ENCODE assay signal across 9 cellular contexts in genomic region chr6:82017316-82017715, GRCh38.
DNase-seq lines count a peak whose midpoint lies in the region; ATAC-seq and TF ChIP-seq lines count a peak whose summit lies in the region.
"Had no signal": no experiment of that assay in that cellular context is flagged by ENCODE, and none has a peak within 500 bp of the region (broad histone marks: within the 10 kb centered on the region; RNA-seq: fewer than 3 reads in every experiment).

No MANE protein-coding gene starts in this region.

- H3K4me1 ChIP-seq in muscle layer of duodenum (ENCODE audit: control insufficient read depth in 1 of 2, insufficient read depth in 2 of 2, low read length in 2 of 2): peaks cover 4 to 13% of the 10 kb centered on the region in 2 donors

- TF ChIP-seq CTCF in epithelial cell of esophagus (IDR thresholded peaks at IDR 0.05; ENCODE audit: insufficient read depth, low read depth, low read length, missing control alignments): no peak

- no peaks in the 10 kb centered on the region for H3K9me3 ChIP-seq in muscle layer of duodenum (ENCODE audit: control insufficient read depth in 1 of 2, low read length in 2 of 2)

- H3K36me3 ChIP-seq in muscle layer of duodenum (ENCODE audit: control insufficient read depth in 1 of 2, insufficient read depth in 2 of 2, low read length in 2 of 2): peaks cover 0 to 12% of the 10 kb centered on the region in 2 donors

- ATAC-seq in HG03108 (IDR thresholded peaks at IDR 0.05; ENCODE audit: unreplicated experiment) (no peak), GM19395 (IDR thresholded peaks at IDR 0.05; ENCODE audit: unreplicated experiment) (no peak)

- peak; percentile 49 for DNase-seq in D341Med (ENCODE audit: low spot score)
- peak; percentile 38 for DNase-seq in NCI-H2196 (lab: John Stamatoyannopoulos, UW; ENCODE audit: unreplicated experiment)
- peak; percentile 96 for DNase-seq in epithelial cell of esophagus (ENCODE audit: low read depth)
- no peak for DNase-seq in activated CD4-positive, alpha-beta T cell treated with anti-CD3 and anti-CD28 coated beads, Interleukin-2, amount 50 U/mL, for 1 hour
- no peak for DNase-seq in erythroblast (lab: John Stamatoyannopoulos, UW)
- DNase-seq: stimulated activated CD4-positive, alpha-beta T cell treated with anti-CD3 and anti-CD28 coated beads, Interleukin-4, amount 100 ng/mL, for 1 hour had no signal

- TF ChIP-seq POLR2A in erythroblast (IDR thresholded peaks at IDR 0.05; ENCODE audit: low read length): no peak

- no peaks in the 10 kb centered on the region for H3K27me3 ChIP-seq in muscle layer of duodenum (ENCODE audit: low read depth, low read length)

- H3K27ac ChIP-seq in muscle layer of duodenum (ENCODE audit: low read length): peak overlapping the region; percentile 20

- H3K4me3 ChIP-seq in epithelial cell of esophagus (ENCODE audit: low read length) (no peak overlapping the region), muscle layer of duodenum (ENCODE audit: low read depth in 1 of 2, low read length in 2 of 2) (no peak overlapping the region)

Comparison
In these comparisons a context has a peak if more than half of its experiments do, and no peak if none do; other contexts are left out.
1. DNase-seq: peak in D341Med (single experiment), NCI-H2196 (single experiment) and epithelial cell of esophagus (single experiment); none in activated CD4-positive, alpha-beta T cell treated with anti-CD3 and anti-CD28 coated beads, Interleukin-2, amount 50 U/mL, for 1 hour (single experiment) and erythroblast (0 of 2).